ENCODE assay signal across 9 cellular contexts in genomic region chr11:43573233-43573632, GRCh38.
A peak's percentile ranks its signal among the peaks of the same experiment; 100 is the strongest.
DNase-seq lines count a peak whose midpoint lies in the region; ATAC-seq and TF ChIP-seq lines count a peak whose summit lies in the region.
"Had no signal": no experiment of that assay in that cellular context is flagged by ENCODE, and none has a peak within 500 bp of the region (broad histone marks: within the 10 kb centered on the region; RNA-seq: fewer than 3 reads in every experiment).

No MANE protein-coding gene starts in this region.

- no peak overlapping the region for H3K27ac ChIP-seq in DOHH2 (ENCODE audit: low read depth, low read length)
- H3K27ac ChIP-seq: body of pancreas had no signal

- ATAC-seq in HG02885 (IDR thresholded peaks at IDR 0.05; ENCODE audit: poor library complexity, unreplicated experiment) (peak; percentile 48), GM19463 (IDR thresholded peaks at IDR 0.05; ENCODE audit: unreplicated experiment) (no peak), HG03439 (IDR thresholded peaks at IDR 0.05; ENCODE audit: unreplicated experiment) (no peak)
- ATAC-seq: body of pancreas had no signal

- no peaks in the 10 kb centered on the region for H3K9me3 ChIP-seq in DOHH2 (ENCODE audit: control insufficient read depth, insufficient read depth, low read length)
- H3K9me3 ChIP-seq: body of pancreas had no signal

- H3K36me3 ChIP-seq in DOHH2 (ENCODE audit: control insufficient read depth, low read length) = no peaks in the 10 kb centered on the region

- H3K4me2 ChIP-seq in DOHH2 (ENCODE audit: low read length) = peak overlapping the region; percentile 37

- peaks cover 12% of the 10 kb centered on the region for H3K4me1 ChIP-seq in DOHH2 (ENCODE audit: control insufficient read depth, low read length)

- H3K27me3 ChIP-seq in DOHH2 (ENCODE audit: control insufficient read depth, low read length) = peaks cover 79% of the 10 kb centered on the region

- no peaks in the 10 kb centered on the region for H4K20me1 ChIP-seq in DOHH2 (ENCODE audit: control insufficient read depth, insufficient read depth, low read depth, low read length)

- peak; percentile 87 for TF ChIP-seq CTCF in DOHH2 (IDR thresholded peaks at IDR 0.05; ENCODE audit: low read depth, low read length, poor library complexity, severe bottlenecking)

- H3K9me2 ChIP-seq in DOHH2 (replicated peaks; ENCODE audit: control insufficient read depth, low read length) = no peaks in the 10 kb centered on the region

- 0 out of 2 replicates have a peak, but pooled peaks cover 2% of the 10 kb centered on the region for H3F3A ChIP-seq in DOHH2 (ENCODE audit: control insufficient read depth, insufficient read depth)

- H3K79me2 ChIP-seq in DOHH2 (ENCODE audit: control insufficient read depth, low read length) = no peaks in the 10 kb centered on the region

- H3K4me3 ChIP-seq in DOHH2 (ENCODE audit: low read length) = no peak overlapping the region
- H3K4me3 ChIP-seq: body of pancreas had no signal

- DNase-seq in SK-MEL-5 (ENCODE audit: low read depth, low spot score) = peak; percentile 66
- DNase-seq in islet precursor cell = peak; percentile 72
- no peak for DNase-seq in central memory CD4-positive, alpha-beta T cell
- DNase-seq in activated T-cell treated with anti-CD3 and anti-CD28 coated beads, Interleukin-2, amount 50 U/mL, for 1 hour = no peak
- DNase-seq: body of pancreas had no signal

- in situ Hi-C loops in SK-MEL-5 (cut with HindIII; ENCODE audit: low pct_unique_long_range_greater_than_20kb, low sequenced_read_pairs) = no loop called here

Comparison
In these comparisons a context has a peak if more than half of its experiments do, and no peak if none do; other contexts are left out.
1. DNase-seq: peak in SK-MEL-5 (single experiment) and islet precursor cell (single experiment); none in central memory CD4-positive, alpha-beta T cell (single experiment) and activated T-cell treated with anti-CD3 and anti-CD28 coated beads, Interleukin-2, amount 50 U/mL, for 1 hour (single experiment).